ENCODE assay signal across 1 cellular context in the genomic region with DNA sequence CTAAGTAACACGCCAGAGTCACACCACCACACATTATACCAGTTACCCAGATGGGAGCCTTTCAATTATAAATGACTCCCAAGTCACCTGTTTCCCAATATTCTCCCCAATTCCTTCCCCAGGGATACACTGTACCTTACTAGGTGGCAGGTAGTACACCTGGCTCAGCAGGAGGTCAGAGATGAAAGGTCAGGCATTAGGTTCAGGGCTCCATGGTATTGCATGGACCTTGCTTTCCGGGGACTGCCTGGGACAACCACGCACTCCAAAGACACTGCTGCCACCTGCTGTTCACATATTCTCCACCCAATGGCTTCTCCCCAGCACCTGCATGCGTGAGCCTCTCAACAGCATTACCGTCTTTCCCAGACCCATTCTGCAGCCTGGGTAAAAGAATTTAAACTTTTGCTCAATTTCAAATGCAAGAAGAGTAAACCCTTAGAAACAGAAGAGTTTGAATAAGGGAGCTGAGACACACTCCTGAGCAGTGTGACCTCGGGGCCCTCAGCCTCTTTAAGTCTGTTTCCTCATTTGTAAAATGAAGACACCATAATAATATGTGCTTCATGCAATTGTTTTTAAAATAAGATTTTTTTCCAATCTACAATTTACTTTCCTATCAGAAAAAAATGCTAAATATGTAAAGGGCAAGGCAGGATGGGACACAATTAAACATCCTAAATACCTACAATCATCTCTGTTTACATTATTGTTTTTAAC.
TF ChIP-seq lines count a peak whose summit lies in the region.

No MANE protein-coding gene starts in this region.

TF ChIP-seq in HepG2, 621 proteins besides CTCF, POLR2A, EP300 and RAD21 (continued from another document and continues in another):
- TF ChIP-seq ZNF512B (CRISPR knock-in tag; IDR thresholded peaks at IDR 0.05; ENCODE audit: borderline replicate concordance) (no peak), ELF1 (CRISPR knock-in tag; IDR thresholded peaks at IDR 0.05) (peak; percentile 47), ZNF556 (CRISPR knock-in tag; IDR thresholded peaks at IDR 0.05; ENCODE audit: borderline replicate concordance) (peak; percentile 55; the same call in 1 of the 2 replicates), ZBTB7B (CRISPR knock-in tag; IDR thresholded peaks at IDR 0.05) (0 out of 2 replicates have a peak, but pooled peaks have one; percentile 39), ZNF121 (CRISPR knock-in tag; IDR thresholded peaks at IDR 0.05) (no peak), NR2F2 (IDR thresholded peaks at IDR 0.05; ENCODE audit: borderline replicate concordance, low read depth) (peak; percentile 68; the same call in 1 of the 2 replicates), CREBL2 (CRISPR knock-in tag; IDR thresholded peaks at IDR 0.05; ENCODE audit: borderline replicate concordance) (no peak), MAZ (IDR thresholded peaks at IDR 0.05; ENCODE audit: borderline replicate concordance, low read depth, low read length) (no peak), MAZ (CRISPR knock-in tag; IDR thresholded peaks at IDR 0.05; ENCODE audit: low read depth) (peak; percentile 33; the same call in 1 of the 2 replicates), ZBED4 (CRISPR knock-in tag; IDR thresholded peaks at IDR 0.05; ENCODE audit: borderline replicate concordance) (0 out of 2 replicates have a peak, but pooled peaks have one; percentile 25), ATM (IDR thresholded peaks at IDR 0.05; ENCODE audit: borderline replicate concordance) (no peak), ZSCAN21 (CRISPR knock-in tag; IDR thresholded peaks at IDR 0.05; ENCODE audit: borderline replicate concordance) (0 out of 2 replicates have a peak, but pooled peaks have one; percentile 51), REPIN1 (CRISPR knock-in tag; IDR thresholded peaks at IDR 0.05; ENCODE audit: borderline replicate concordance, low read depth) (peak; percentile 83; the same call in 1 of the 2 replicates), RXRA (CRISPR knock-in tag; IDR thresholded peaks at IDR 0.05) (peak; percentile 74; the same call in 1 of the 2 replicates), RBM22 (optimal IDR thresholded peaks at IDR 0.05; ENCODE audit: low read length) (no peak), JDP2 (CRISPR knock-in tag; IDR thresholded peaks at IDR 0.05; ENCODE audit: borderline replicate concordance) (no peak), ZNF629 (CRISPR knock-in tag; conservative IDR thresholded peaks at IDR 0.05) (peak; percentile 58), ZEB1 (IDR thresholded peaks at IDR 0.05; ENCODE audit: insufficient replicate concordance, low read depth) (peak; percentile 96), KMT2B (CRISPR knock-in tag; IDR thresholded peaks at IDR 0.05) (no peak), MIER2 (CRISPR knock-in tag; IDR thresholded peaks at IDR 0.05) (0 out of 2 replicates have a peak, but pooled peaks have one; percentile 36), RARA (CRISPR knock-in tag; IDR thresholded peaks at IDR 0.05) (peak; percentile 67), ZNF280D (CRISPR knock-in tag; IDR thresholded peaks at IDR 0.05) (no peak), ERF (CRISPR knock-in tag; IDR thresholded peaks at IDR 0.05) (peak; percentile 30; the same call in 1 of the 2 replicates), ISX (CRISPR knock-in tag; conservative IDR thresholded peaks at IDR 0.05) (no peak), HNF1B (CRISPR knock-in tag; IDR thresholded peaks at IDR 0.05) (0 out of 2 replicates have a peak, but pooled peaks have one; percentile 42), TEAD3 (CRISPR knock-in tag; optimal IDR thresholded peaks at IDR 0.05; ENCODE audit: borderline replicate concordance) (peak; percentile 84), RELA (CRISPR knock-in tag; IDR thresholded peaks at IDR 0.05) (no peak), RXRB (CRISPR knock-in tag; IDR thresholded peaks at IDR 0.05; ENCODE audit: borderline replicate concordance) (peak; percentile 62; the same call in 1 of the 2 replicates), IRF2 (CRISPR knock-in tag; IDR thresholded peaks at IDR 0.05) (peak; percentile 80; the same call in 1 of the 2 replicates), STAG1 (CRISPR knock-in tag; IDR thresholded peaks at IDR 0.05) (peak; percentile 99), REXO4 (CRISPR knock-in tag; IDR thresholded peaks at IDR 0.05; ENCODE audit: borderline replicate concordance) (no peak), SOX6 (IDR thresholded peaks at IDR 0.05) (no peak), SOX6 (CRISPR knock-in tag; IDR thresholded peaks at IDR 0.05) (peak; percentile 53; the same call in 1 of the 2 replicates), CBX5 (CRISPR knock-in tag; IDR thresholded peaks at IDR 0.05; ENCODE audit: borderline replicate concordance) (peak; percentile 88; the same call in 1 of the 2 replicates), BCL6 (CRISPR knock-in tag; IDR thresholded peaks at IDR 0.05) (no peak), MEIS2 (CRISPR knock-in tag; IDR thresholded peaks at IDR 0.05) (peak; percentile 67; the same call in 1 of the 2 replicates), ZNF530 (CRISPR knock-in tag; IDR thresholded peaks at IDR 0.05; ENCODE audit: low read depth) (no peak)
- TF ChIP-seq, protein P1, sequence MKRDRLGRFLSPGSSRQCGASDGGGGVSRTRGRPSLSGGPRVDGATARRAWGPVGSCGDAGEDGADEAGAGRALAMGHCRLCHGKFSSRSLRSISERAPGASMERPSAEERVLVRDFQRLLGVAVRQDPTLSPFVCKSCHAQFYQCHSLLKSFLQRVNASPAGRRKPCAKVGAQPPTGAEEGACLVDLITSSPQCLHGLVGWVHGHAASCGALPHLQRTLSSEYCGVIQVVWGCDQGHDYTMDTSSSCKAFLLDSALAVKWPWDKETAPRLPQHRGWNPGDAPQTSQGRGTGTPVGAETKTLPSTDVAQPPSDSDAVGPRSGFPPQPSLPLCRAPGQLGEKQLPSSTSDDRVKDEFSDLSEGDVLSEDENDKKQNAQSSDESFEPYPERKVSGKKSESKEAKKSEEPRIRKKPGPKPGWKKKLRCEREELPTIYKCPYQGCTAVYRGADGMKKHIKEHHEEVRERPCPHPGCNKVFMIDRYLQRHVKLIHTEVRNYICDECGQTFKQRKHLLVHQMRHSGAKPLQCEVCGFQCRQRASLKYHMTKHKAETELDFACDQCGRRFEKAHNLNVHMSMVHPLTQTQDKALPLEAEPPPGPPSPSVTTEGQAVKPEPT (CRISPR knock-in tag; IDR thresholded peaks at IDR 0.05; ENCODE audit: low read depth): no peak
- TF ChIP-seq, protein P2, sequence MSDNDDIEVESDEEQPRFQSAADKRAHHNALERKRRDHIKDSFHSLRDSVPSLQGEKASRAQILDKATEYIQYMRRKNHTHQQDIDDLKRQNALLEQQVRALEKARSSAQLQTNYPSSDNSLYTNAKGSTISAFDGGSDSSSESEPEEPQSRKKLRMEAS (IDR thresholded peaks at IDR 0.05): peak; percentile 74
- TF ChIP-seq, protein P3, sequence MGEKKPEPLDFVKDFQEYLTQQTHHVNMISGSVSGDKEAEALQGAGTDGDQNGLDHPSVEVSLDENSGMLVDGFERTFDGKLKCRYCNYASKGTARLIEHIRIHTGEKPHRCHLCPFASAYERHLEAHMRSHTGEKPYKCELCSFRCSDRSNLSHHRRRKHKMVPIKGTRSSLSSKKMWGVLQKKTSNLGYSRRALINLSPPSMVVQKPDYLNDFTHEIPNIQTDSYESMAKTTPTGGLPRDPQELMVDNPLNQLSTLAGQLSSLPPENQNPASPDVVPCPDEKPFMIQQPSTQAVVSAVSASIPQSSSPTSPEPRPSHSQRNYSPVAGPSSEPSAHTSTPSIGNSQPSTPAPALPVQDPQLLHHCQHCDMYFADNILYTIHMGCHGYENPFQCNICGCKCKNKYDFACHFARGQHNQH (CRISPR knock-in tag; IDR thresholded peaks at IDR 0.05): peak; percentile 68; the same call in 1 of the 2 replicates
- TF ChIP-seq, protein P4, sequence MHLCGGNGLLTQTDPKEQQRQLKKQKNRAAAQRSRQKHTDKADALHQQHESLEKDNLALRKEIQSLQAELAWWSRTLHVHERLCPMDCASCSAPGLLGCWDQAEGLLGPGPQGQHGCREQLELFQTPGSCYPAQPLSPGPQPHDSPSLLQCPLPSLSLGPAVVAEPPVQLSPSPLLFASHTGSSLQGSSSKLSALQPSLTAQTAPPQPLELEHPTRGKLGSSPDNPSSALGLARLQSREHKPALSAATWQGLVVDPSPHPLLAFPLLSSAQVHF (CRISPR knock-in tag; IDR thresholded peaks at IDR 0.05): no peak
